31 cellular contexts compared by ENCODE assay signal in the genomic region with DNA sequence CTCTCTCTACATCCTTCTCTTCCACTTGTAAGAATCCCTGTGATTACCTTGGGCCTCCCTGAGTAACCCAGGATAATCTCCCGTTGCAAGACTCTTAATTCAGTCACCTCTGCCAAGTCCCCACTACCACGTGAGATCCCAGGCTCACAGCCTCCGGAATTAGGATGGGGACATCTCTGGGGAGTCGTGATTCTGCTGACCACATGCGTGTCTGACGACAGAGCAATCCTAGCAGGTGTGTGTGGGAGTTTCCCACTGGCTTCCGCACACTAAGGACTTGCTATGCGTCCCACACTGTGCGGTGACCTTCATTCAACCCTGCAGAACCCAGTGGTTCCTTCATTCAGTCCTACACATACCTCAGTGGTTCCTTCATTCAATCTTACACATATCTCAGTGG. TPM values are rescaled to one million over a fixed set of nuclear protein-coding genes. Genes with fewer than 3 reads are reported as not detected.
"Had no signal": no experiment of that assay in that cellular context is flagged by ENCODE, and none has a peak within 500 bp of the region (broad histone marks: within the 10 kb centered on the region; RNA-seq: fewer than 3 reads in every experiment).

No MANE protein-coding gene starts in this region.

- H3K9me3 Mint-ChIP-seq: activated B cell treated with CpG ODN at 0.5 μM for 24 hours; activated CD4-positive, alpha-beta T cell treated with anti-CD3 and anti-CD28 coated beads, Interleukin-2, amount 10 ng/mL, durations not matched to agents 7 days and 5 days; activated CD8-positive, alpha-beta T cell treated with anti-CD3 and anti-CD28 coated beads for 36 hours; activated naive CD4-positive, alpha-beta T cell treated with anti-CD3 and anti-CD28 coated beads, Interleukin-2, amount 50 U/mL, for 24 hours; activated naive CD8-positive, alpha-beta T cell treated with anti-CD3 and anti-CD28 coated beads, Interleukin-2, amount 50 U/mL, for 24 hours; activated T-cell treated with anti-CD3 and anti-CD28 coated beads, Interleukin-2, amount 50 U/mL, for 24 hours; activated T-helper 2 cell treated with anti-CD3 and anti-CD28 coated beads, Interferon-gamma antibody, Interleukin-2, Interleukin-4, amounts not matched to agents 10 μg/mL and 5 μg/mL and 100 μg/mL, durations not matched to agents 14 hours and 24 hours and 36 hours; central memory CD8-positive, alpha-beta T cell; T-helper 1 cell treated with Interleukin-12 subunit alpha and Interleukin-12 subunit beta and Interleukin-4 antibody, amounts not matched to agents 30 μg/mL and 1 μg/mL, for 36 hours; T-helper 2 cell treated with Interferon-gamma antibody and Interleukin-4, amounts not matched to agents 5 μg/mL and 100 μg/mL, for 36 hours had no signal

- H3K36me3 Mint-ChIP-seq: activated naive CD4-positive, alpha-beta T cell treated with anti-CD3 and anti-CD28 coated beads, Interleukin-2, amount 10 ng/mL, durations not matched to agents 7 days and 5 days; activated naive CD4-positive, alpha-beta T cell treated with anti-CD3 and anti-CD28 coated beads, Interleukin-2, amount 50 U/mL, for 24 hours; activated naive CD8-positive, alpha-beta T cell had no signal

- DNase-seq: activated B cell treated with CpG ODN at 0.5 μM for 24 hours; activated CD4-positive, alpha-beta T cell treated with anti-CD3 and anti-CD28 coated beads for 48 hours; activated CD4-positive, alpha-beta T cell treated with anti-CD3 and anti-CD28 coated beads, Interleukin-2, amount 10 ng/mL, durations not matched to agents 7 days and 5 days; activated CD4-positive, alpha-beta T cell treated with anti-CD3 and anti-CD28 coated beads, Interleukin-2, amount 50 U/mL, for 48 hours; activated CD4-positive, CD25-positive, alpha-beta regulatory T cell treated with anti-CD3 and anti-CD28 coated beads, Interleukin-2, amount 50 U/mL, for 72 hours; activated CD8-positive, alpha-beta memory T cell treated with anti-CD3 and anti-CD28 coated beads, Interleukin-2, amount 50 U/mL, for 4 hours; activated CD8-positive, alpha-beta T cell treated with anti-CD3 and anti-CD28 coated beads for 36 hours; activated effector memory CD4-positive, alpha-beta T cell treated with Interleukin-2 at 50 U/mL for 16 hours; activated gamma-delta T cell; activated naive CD4-positive, alpha-beta T cell treated with anti-CD3 and anti-CD28 coated beads, Interleukin-2, amount 10 ng/mL, durations not matched to agents 7 days and 5 days; activated naive CD4-positive, alpha-beta T cell treated with Interleukin-2 at 50 U/mL for 16 hours; activated naive CD8-positive, alpha-beta T cell treated with anti-CD3 and anti-CD28 coated beads, Interleukin-2, amount 50 U/mL, for 24 hours; activated T-cell treated with anti-CD3 and anti-CD28 coated beads, Interleukin-2, amount 50 U/mL, for 24 hours; activated T-cell treated with anti-CD3 and anti-CD28 coated beads, Interleukin-2, amount 50 U/mL, for 48 hours; cerebellar nuclear complex; T-helper 1 cell; T-helper 2 cell; T-helper 9 cell had no signal

- FAIRE-seq: bronchial epithelial cell, TTC549 had no signal

- H3K27ac Mint-ChIP-seq: activated B cell treated with CpG ODN at 0.5 μM for 24 hours; activated CD4-positive, alpha-beta T cell treated with anti-CD3 and anti-CD28 coated beads, Interleukin-2, amount 10 ng/mL, durations not matched to agents 7 days and 5 days; activated CD8-positive, alpha-beta T cell treated with anti-CD3 and anti-CD28 coated beads for 36 hours; activated naive CD4-positive, alpha-beta T cell treated with anti-CD3 and anti-CD28 coated beads, Interleukin-2, amount 10 ng/mL, durations not matched to agents 7 days and 5 days; activated naive CD4-positive, alpha-beta T cell treated with anti-CD3 and anti-CD28 coated beads, Interleukin-2, amount 50 U/mL, for 24 hours; activated naive CD8-positive, alpha-beta T cell; activated naive CD8-positive, alpha-beta T cell treated with anti-CD3 and anti-CD28 coated beads, Interleukin-2, amount 50 U/mL, for 24 hours; activated T-cell treated with anti-CD3 and anti-CD28 coated beads, Interleukin-2, amount 50 U/mL, for 24 hours; activated T-helper 2 cell treated with anti-CD3 and anti-CD28 coated beads, Interferon-gamma antibody, Interleukin-2, Interleukin-4, amounts not matched to agents 10 μg/mL and 5 μg/mL and 100 μg/mL, durations not matched to agents 14 hours and 24 hours and 36 hours; T-helper 1 cell treated with Interleukin-12 subunit alpha and Interleukin-12 subunit beta and Interleukin-4 antibody, amounts not matched to agents 30 μg/mL and 1 μg/mL, for 36 hours; T-helper 2 cell treated with Interferon-gamma antibody and Interleukin-4, amounts not matched to agents 5 μg/mL and 100 μg/mL, for 36 hours had no signal

- H3K27ac ChIP-seq: ascending aorta, cardiac muscle cell, VCaP had no signal

- H3K27me3 ChIP-seq: ascending aorta, cardiac muscle cell had no signal

- H3K9me3 ChIP-seq: ascending aorta had no signal

- H3K4me3 Mint-ChIP-seq: activated B cell treated with CpG ODN at 0.5 μM for 24 hours; activated CD4-positive, alpha-beta T cell treated with anti-CD3 and anti-CD28 coated beads, Interleukin-2, amount 10 ng/mL, durations not matched to agents 7 days and 5 days; activated CD8-positive, alpha-beta T cell treated with anti-CD3 and anti-CD28 coated beads for 36 hours; activated naive CD4-positive, alpha-beta T cell treated with anti-CD3 and anti-CD28 coated beads, Interleukin-2, amount 10 ng/mL, durations not matched to agents 7 days and 5 days; activated naive CD4-positive, alpha-beta T cell treated with anti-CD3 and anti-CD28 coated beads, Interleukin-2, amount 50 U/mL, for 24 hours; activated naive CD8-positive, alpha-beta T cell; activated naive CD8-positive, alpha-beta T cell treated with anti-CD3 and anti-CD28 coated beads, Interleukin-2, amount 50 U/mL, for 24 hours; activated T-cell treated with anti-CD3 and anti-CD28 coated beads, Interleukin-2, amount 50 U/mL, for 24 hours; brain; central memory CD8-positive, alpha-beta T cell; T-helper 1 cell treated with Interleukin-12 subunit alpha and Interleukin-12 subunit beta and Interleukin-4 antibody, amounts not matched to agents 30 μg/mL and 1 μg/mL, for 36 hours; T-helper 2 cell treated with Interferon-gamma antibody and Interleukin-4, amounts not matched to agents 5 μg/mL and 100 μg/mL, for 36 hours had no signal

- H3K27me3 Mint-ChIP-seq: activated B cell treated with CpG ODN at 0.5 μM for 24 hours; activated naive CD4-positive, alpha-beta T cell treated with anti-CD3 and anti-CD28 coated beads, Interleukin-2, amount 10 ng/mL, durations not matched to agents 7 days and 5 days had no signal

- ATAC-seq: activated CD8-positive, alpha-beta T cell treated with anti-CD3 and anti-CD28 coated beads for 36 hours; activated naive CD8-positive, alpha-beta T cell treated with anti-CD3 and anti-CD28 coated beads, Interleukin-2, amount 50 U/mL, for 24 hours had no signal

- H3K4me1 Mint-ChIP-seq: activated B cell treated with CpG ODN at 0.5 μM for 24 hours; activated CD4-positive, alpha-beta T cell treated with anti-CD3 and anti-CD28 coated beads, Interleukin-2, amount 10 ng/mL, durations not matched to agents 7 days and 5 days; activated naive CD4-positive, alpha-beta T cell treated with anti-CD3 and anti-CD28 coated beads, Interleukin-2, amount 10 ng/mL, durations not matched to agents 7 days and 5 days; activated naive CD4-positive, alpha-beta T cell treated with anti-CD3 and anti-CD28 coated beads, Interleukin-2, amount 50 U/mL, for 24 hours; activated naive CD8-positive, alpha-beta T cell treated with anti-CD3 and anti-CD28 coated beads, Interleukin-2, amount 50 U/mL, for 24 hours; central memory CD8-positive, alpha-beta T cell had no signal

- H3K4me3 ChIP-seq: ascending aorta, cardiac muscle cell had no signal

- H3K36me3 ChIP-seq: ascending aorta, cardiac muscle cell had no signal

- H3K4me1 ChIP-seq: ascending aorta had no signal

RNA-seq across cellular contexts. Expression of a gene that starts 11.9 kb away (rescaled TPM):
- total RNA-seq: activated B cell treated with CpG ODN at 0.5 μM for 24 hours; activated CD4-positive, alpha-beta T cell treated with anti-CD3 and anti-CD28 coated beads, Interleukin-2, amount 10 ng/mL, durations not matched to agents 7 days and 5 days; activated CD8-positive, alpha-beta memory T cell treated with anti-CD3 and anti-CD28 coated beads for 36 hours; activated T-helper 2 cell treated with anti-CD3 and anti-CD28 coated beads, Interferon-gamma antibody, Interleukin-2, Interleukin-4, amounts not matched to agents 10 μg/mL and 5 μg/mL and 100 μg/mL, durations not matched to agents 14 hours and 24 hours and 36 hours; ascending aorta had no signal
